ENCODE assay signal across 1 cellular context in the genomic region with DNA sequence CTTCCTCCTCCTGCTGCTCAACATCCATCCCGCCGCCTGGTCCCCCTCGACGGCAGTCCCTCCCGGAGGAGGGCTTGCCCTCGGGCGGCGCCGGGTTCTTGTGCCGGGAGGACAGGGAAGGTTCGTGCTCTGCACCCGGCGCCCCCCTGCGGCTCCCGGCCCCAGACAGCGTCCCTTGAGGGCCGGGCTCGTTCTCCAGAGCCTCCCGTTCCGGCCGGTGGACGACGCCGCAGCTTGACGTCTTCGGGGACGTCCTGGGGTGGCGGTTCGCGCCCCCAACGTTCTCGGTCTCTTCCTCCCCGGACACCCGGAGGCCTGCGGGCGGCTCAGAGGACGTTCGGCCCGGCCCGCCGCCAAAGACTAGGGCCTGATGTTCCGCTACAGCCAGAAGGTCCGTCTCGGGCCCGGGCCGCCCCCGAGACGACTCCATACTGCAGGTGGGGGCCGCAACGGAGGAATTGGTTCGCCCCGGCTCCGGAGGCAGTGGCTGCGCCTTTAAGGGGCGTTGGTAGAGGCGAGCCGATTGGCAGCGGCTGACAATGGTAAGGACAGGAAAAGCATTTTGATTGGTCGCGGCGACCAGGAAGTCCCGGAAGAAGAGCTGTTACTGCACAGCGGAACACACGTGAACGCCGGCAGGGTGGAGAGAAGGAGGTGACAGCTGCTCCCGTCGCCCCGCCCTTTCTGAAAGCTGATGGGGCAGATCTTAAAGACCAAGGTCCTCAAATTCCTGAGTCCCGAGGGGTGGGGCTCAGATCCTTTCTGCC.
TF ChIP-seq lines count a peak whose summit lies in the region.

Gene BORCS6, minus strand, starts transcription at position 470 of the 767 bp plus-strand sequence. Its CDS starts 40 bp downstream, at position 430.

TF ChIP-seq in SK-N-SH treated with all-trans-retinoic acid at 6 μM for 48 hours, 23 proteins besides CTCF, POLR2A, EP300 and RAD21 (continued from another document):
- TF ChIP-seq, protein P1, sequence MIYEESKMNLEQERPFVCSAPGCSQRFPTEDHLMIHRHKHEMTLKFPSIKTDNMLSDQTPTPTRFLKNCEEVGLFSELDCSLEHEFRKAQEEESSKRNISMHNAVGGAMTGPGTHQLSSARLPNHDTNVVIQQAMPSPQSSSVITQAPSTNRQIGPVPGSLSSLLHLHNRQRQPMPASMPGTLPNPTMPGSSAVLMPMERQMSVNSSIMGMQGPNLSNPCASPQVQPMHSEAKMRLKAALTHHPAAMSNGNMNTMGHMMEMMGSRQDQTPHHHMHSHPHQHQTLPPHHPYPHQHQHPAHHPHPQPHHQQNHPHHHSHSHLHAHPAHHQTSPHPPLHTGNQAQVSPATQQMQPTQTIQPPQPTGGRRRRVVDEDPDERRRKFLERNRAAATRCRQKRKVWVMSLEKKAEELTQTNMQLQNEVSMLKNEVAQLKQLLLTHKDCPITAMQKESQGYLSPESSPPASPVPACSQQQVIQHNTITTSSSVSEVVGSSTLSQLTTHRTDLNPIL (CRISPR knock-in tag; IDR thresholded peaks at IDR 0.05; ENCODE audit: low read depth) = no peak
- TF ChIP-seq ZNF565 (CRISPR knock-in tag; conservative IDR thresholded peaks at IDR 0.05; ENCODE audit: low read depth) = no peak
- TF ChIP-seq, protein P2, sequence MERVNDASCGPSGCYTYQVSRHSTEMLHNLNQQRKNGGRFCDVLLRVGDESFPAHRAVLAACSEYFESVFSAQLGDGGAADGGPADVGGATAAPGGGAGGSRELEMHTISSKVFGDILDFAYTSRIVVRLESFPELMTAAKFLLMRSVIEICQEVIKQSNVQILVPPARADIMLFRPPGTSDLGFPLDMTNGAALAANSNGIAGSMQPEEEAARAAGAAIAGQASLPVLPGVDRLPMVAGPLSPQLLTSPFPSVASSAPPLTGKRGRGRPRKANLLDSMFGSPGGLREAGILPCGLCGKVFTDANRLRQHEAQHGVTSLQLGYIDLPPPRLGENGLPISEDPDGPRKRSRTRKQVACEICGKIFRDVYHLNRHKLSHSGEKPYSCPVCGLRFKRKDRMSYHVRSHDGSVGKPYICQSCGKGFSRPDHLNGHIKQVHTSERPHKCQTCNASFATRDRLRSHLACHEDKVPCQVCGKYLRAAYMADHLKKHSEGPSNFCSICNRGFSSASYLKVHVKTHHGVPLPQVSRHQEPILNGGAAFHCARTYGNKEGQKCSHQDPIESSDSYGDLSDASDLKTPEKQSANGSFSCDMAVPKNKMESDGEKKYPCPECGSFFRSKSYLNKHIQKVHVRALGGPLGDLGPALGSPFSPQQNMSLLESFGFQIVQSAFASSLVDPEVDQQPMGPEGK (CRISPR knock-in tag; IDR thresholded peaks at IDR 0.05; ENCODE audit: borderline replicate concordance) = peak; percentile 74; the same call in 1 of the 2 replicates
